10 cellular contexts compared by ENCODE assay signal in genomic region chr4:173288698-173289350, GRCh38. TPM values are rescaled to one million over a fixed set of nuclear protein-coding genes. Genes with fewer than 3 reads are reported as not detected.
DNase-seq lines count a peak whose midpoint lies in the region; ATAC-seq and TF ChIP-seq lines count a peak whose summit lies in the region.
"Had no signal": no experiment of that assay in that cellular context is flagged by ENCODE, and none has a peak within 500 bp of the region (broad histone marks: within the 10 kb centered on the region; RNA-seq: fewer than 3 reads in every experiment).

No MANE protein-coding gene starts in this region.

- H3K27me3 ChIP-seq in neutrophil: no peaks in the 10 kb centered on the region

- H3K9me3 ChIP-seq in neutrophil: no peaks in the 10 kb centered on the region

- H3K27ac Mint-ChIP-seq in activated CD4-positive, alpha-beta T cell treated with anti-CD3 and anti-CD28 coated beads, Interleukin-2, amount 10 ng/mL, durations not matched to agents 24 days and 14 days: peak overlapping the region; percentile 48
- peak overlapping the region; percentile 67 for H3K27ac Mint-ChIP-seq in activated T-helper 1 cell treated with anti-CD3 and anti-CD28 coated beads, Interleukin-12 subunit alpha, Interleukin-12 subunit beta, Interleukin-2, Interleukin-4 antibody, amounts not matched to agents 30 ng/mL and 10 ng/mL and 1 ng/mL, durations not matched to agents 14 hours and 24 hours and 36 hours

- peak; percentile 52 for ATAC-seq in HG02870 (IDR thresholded peaks at IDR 0.05; ENCODE audit: unreplicated experiment)

- peaks cover 16% of the 10 kb centered on the region for H3K4me1 Mint-ChIP-seq in activated CD4-positive, alpha-beta T cell treated with anti-CD3 and anti-CD28 coated beads, Interleukin-2, amount 10 ng/mL, durations not matched to agents 24 days and 14 days
- peaks cover 17% of the 10 kb centered on the region for H3K4me1 Mint-ChIP-seq in activated T-helper 1 cell treated with anti-CD3 and anti-CD28 coated beads, Interleukin-12 subunit alpha, Interleukin-12 subunit beta, Interleukin-2, Interleukin-4 antibody, amounts not matched to agents 30 ng/mL and 10 ng/mL and 1 ng/mL, durations not matched to agents 14 hours and 24 hours and 36 hours (ENCODE audit: low read depth)

- H3K4me1 ChIP-seq in neutrophil (ENCODE audit: control insufficient read depth in 1 of 2, insufficient read depth in 1 of 2, low read depth in 1 of 2, low read length in 1 of 2): peaks cover 0 to 9% of the 10 kb centered on the region in 2 experiments
- H3K4me1 ChIP-seq: A549 had no signal

- H3K4me3 Mint-ChIP-seq in activated CD4-positive, alpha-beta T cell treated with anti-CD3 and anti-CD28 coated beads, Interleukin-2, amount 10 ng/mL, durations not matched to agents 24 days and 14 days: peak overlapping the region; percentile 66
- peak overlapping the region; percentile 57 for H3K4me3 Mint-ChIP-seq in activated T-helper 1 cell treated with anti-CD3 and anti-CD28 coated beads, Interleukin-12 subunit alpha, Interleukin-12 subunit beta, Interleukin-2, Interleukin-4 antibody, amounts not matched to agents 30 ng/mL and 10 ng/mL and 1 ng/mL, durations not matched to agents 14 hours and 24 hours and 36 hours
- H3K4me3 Mint-ChIP-seq: neural crest cell had no signal

- peak overlapping the region; percentile 7 for H3K27ac ChIP-seq in neutrophil
- H3K27ac ChIP-seq: A549 had no signal

- H3K27me3 Mint-ChIP-seq in activated CD4-positive, alpha-beta T cell treated with anti-CD3 and anti-CD28 coated beads, Interleukin-2, amount 10 ng/mL, durations not matched to agents 24 days and 14 days: no peaks in the 10 kb centered on the region
- H3K27me3 Mint-ChIP-seq in activated T-helper 1 cell treated with anti-CD3 and anti-CD28 coated beads, Interleukin-12 subunit alpha, Interleukin-12 subunit beta, Interleukin-2, Interleukin-4 antibody, amounts not matched to agents 30 ng/mL and 10 ng/mL and 1 ng/mL, durations not matched to agents 14 hours and 24 hours and 36 hours (ENCODE audit: insufficient read depth): no peaks in the 10 kb centered on the region

- intact Hi-C loops in activated CD4-positive, alpha-beta T cell treated with anti-CD3 and anti-CD28 coated beads, Interleukin-2, amount 10 ng/mL, durations not matched to agents 24 days and 14 days (cut with micrococcal nuclease): loop anchor here (1.0 kb wide), 1 partner anchor 128 kb away; no protein-coding TSS in a partner anchor
- intact Hi-C loops in activated T-helper 1 cell treated with anti-CD3 and anti-CD28 coated beads, Interleukin-12 subunit alpha, Interleukin-12 subunit beta, Interleukin-2, Interleukin-4 antibody, amounts not matched to agents 30 ng/mL and 10 ng/mL and 1 ng/mL, durations not matched to agents 14 hours and 24 hours and 36 hours (cut with micrococcal nuclease): loop anchor here (1.0 kb wide), 3 partner anchors 29 to 205 kb away; no protein-coding TSS in a partner anchor

- peaks cover 5% of the 10 kb centered on the region for H3K36me3 ChIP-seq in neutrophil

- peak; percentile 61 for DNase-seq in activated CD4-positive, alpha-beta T cell treated with anti-CD3 and anti-CD28 coated beads, Interleukin-2, amount 10 ng/mL, durations not matched to agents 24 days and 14 days
- DNase-seq in activated CD4-positive, alpha-beta T cell treated with anti-CD3 and anti-CD28 coated beads for 48 hours: no peak
- DNase-seq in activated T-helper 1 cell treated with anti-CD3 and anti-CD28 coated beads, Interleukin-12 subunit alpha, Interleukin-12 subunit beta, Interleukin-2, Interleukin-4 antibody, amounts not matched to agents 30 ng/mL and 10 ng/mL and 1 ng/mL, durations not matched to agents 14 hours and 24 hours and 36 hours (ENCODE audit: low spot score): no peak
- no peak for DNase-seq in NCI-H146 (lab: John Stamatoyannopoulos, UW)
- no peak for DNase-seq in NCI-H1105 treated with DMSO at 0.1 percent for 48 hours (lab: John Stamatoyannopoulos, UW)
- DNase-seq in NCI-H2196 (lab: John Stamatoyannopoulos, UW; ENCODE audit: unreplicated experiment): no peak

- no peaks in the 10 kb centered on the region for H3K9me3 Mint-ChIP-seq in activated CD4-positive, alpha-beta T cell treated with anti-CD3 and anti-CD28 coated beads, Interleukin-2, amount 10 ng/mL, durations not matched to agents 24 days and 14 days
- H3K9me3 Mint-ChIP-seq in activated T-helper 1 cell treated with anti-CD3 and anti-CD28 coated beads, Interleukin-12 subunit alpha, Interleukin-12 subunit beta, Interleukin-2, Interleukin-4 antibody, amounts not matched to agents 30 ng/mL and 10 ng/mL and 1 ng/mL, durations not matched to agents 14 hours and 24 hours and 36 hours: peaks cover 4% of the 10 kb centered on the region

- no peak overlapping the region for H3K4me3 ChIP-seq in neutrophil (ENCODE audit: low read depth in 1 of 2, low read length in 1 of 2)
- H3K4me3 ChIP-seq: A549 had no signal

- TF ChIP-seq CTCF in neutrophil (IDR thresholded peaks at IDR 0.05): no peak

- H3K36me3 Mint-ChIP-seq in activated CD4-positive, alpha-beta T cell treated with anti-CD3 and anti-CD28 coated beads, Interleukin-2, amount 10 ng/mL, durations not matched to agents 24 days and 14 days (ENCODE audit: low read depth): peaks cover 1% of the 10 kb centered on the region
- no peaks in the 10 kb centered on the region for H3K36me3 Mint-ChIP-seq in activated T-helper 1 cell treated with anti-CD3 and anti-CD28 coated beads, Interleukin-12 subunit alpha, Interleukin-12 subunit beta, Interleukin-2, Interleukin-4 antibody, amounts not matched to agents 30 ng/mL and 10 ng/mL and 1 ng/mL, durations not matched to agents 14 hours and 24 hours and 36 hours (ENCODE audit: low read depth)

RNA-seq across cellular contexts. Expression of gene HMGB2, which starts 45.3 kb away (rescaled TPM):
- total RNA-seq in activated CD4-positive, alpha-beta T cell treated with anti-CD3 and anti-CD28 coated beads, Interleukin-2, amount 10 ng/mL, durations not matched to agents 24 days and 14 days: 311 and 315 TPM in 2 replicates
- total RNA-seq in activated T-helper 1 cell treated with anti-CD3 and anti-CD28 coated beads, Interleukin-12 subunit alpha, Interleukin-12 subunit beta, Interleukin-2, Interleukin-4 antibody, amounts not matched to agents 30 ng/mL and 10 ng/mL and 1 ng/mL, durations not matched to agents 14 hours and 24 hours and 36 hours: 274 and 292 TPM in 2 replicates
